ENCODE assay signal across 26 cellular contexts in the genomic region with DNA sequence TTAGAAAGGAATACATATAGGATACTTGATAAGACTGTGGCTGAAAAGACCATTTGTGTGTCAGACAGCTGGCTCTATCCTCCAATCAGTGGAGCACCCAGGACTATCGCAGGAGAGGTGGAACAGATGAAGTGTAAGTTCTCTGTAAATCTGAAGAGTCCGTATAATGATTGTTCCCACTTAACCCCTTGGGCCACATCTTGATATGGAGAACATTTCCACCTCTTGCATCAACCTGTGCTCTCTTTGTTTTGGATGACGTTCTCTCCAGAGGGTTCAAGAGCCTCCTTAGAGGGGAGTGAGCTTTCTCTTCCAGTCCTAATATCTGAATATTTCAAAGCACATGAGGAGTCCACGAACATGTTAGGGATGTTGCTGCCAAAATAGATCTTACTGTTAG.
"Had no signal": no experiment of that assay in that cellular context is flagged by ENCODE, and none has a peak within 500 bp of the region (broad histone marks: within the 10 kb centered on the region; RNA-seq: fewer than 3 reads in every experiment).

No MANE protein-coding gene starts in this region.

- H3K27me3 Mint-ChIP-seq: naive B cell; stimulated activated naive B cell treated with anti-CD40 and anti-IgM and Interleukin-4, amounts not matched to agents 10 μg/mL and 1 μg/mL and 100 μg/mL, for 72 hours had no signal

- FAIRE-seq: urothelium cell line had no signal

- H3K9me3 Mint-ChIP-seq: mesothelial cell of epicardium, naive B cell, natural killer cell, nephron progenitor cell, neural progenitor cell had no signal

- H3K4me1 ChIP-seq: neural progenitor cell, prostate gland, testis, thyroid gland, transverse colon, upper lobe of right lung had no signal

- H3K27ac Mint-ChIP-seq: mesothelial cell of epicardium; naive B cell; natural killer cell; nephron progenitor cell; neural progenitor cell; stimulated activated naive B cell treated with anti-CD40 and anti-IgM and Interleukin-4, amounts not matched to agents 10 μg/mL and 1 μg/mL and 100 μg/mL, for 72 hours had no signal

- H3K27me3 ChIP-seq: neural progenitor cell, ovary, stomach, testis, thyroid gland, transverse colon, upper lobe of right lung had no signal

- H3K4me1 Mint-ChIP-seq: natural killer cell had no signal

- H3K4me3 ChIP-seq: left ventricle myocardium inferior, lung, neural progenitor cell, ovary, prostate gland, skin epidermis, stomach, testis, thyroid gland, transverse colon, upper lobe of right lung had no signal

- H3K36me3 ChIP-seq: ovary, prostate gland had no signal

- H3K4me3 Mint-ChIP-seq: mesothelial cell of epicardium; naive B cell; natural killer cell; nephron progenitor cell; neural progenitor cell; stimulated activated naive B cell treated with anti-CD40 and anti-IgM and Interleukin-4, amounts not matched to agents 10 μg/mL and 1 μg/mL and 100 μg/mL, for 72 hours had no signal

- DNase-seq: islet precursor cell; left ventricle myocardium inferior; mesendoderm; naive B cell; natural killer cell; nephron progenitor cell; ovary; retina; right cardiac atrium; stimulated activated CD4-positive, alpha-beta T cell treated with anti-CD3 and anti-CD28 coated beads, Interleukin-12 subunit alpha, Interleukin-12 subunit beta, amount 100 ng/mL, for 4 hours; stimulated activated CD4-positive, alpha-beta T cell treated with anti-CD3 and anti-CD28 coated beads, Interleukin-15, amount 100 ng/mL, for 24 hours; stimulated activated CD4-positive, alpha-beta T cell treated with anti-CD3 and anti-CD28 coated beads, Interleukin-2, amount 100 ng/mL, for 24 hours; stimulated activated CD4-positive, alpha-beta T cell treated with anti-CD3 and anti-CD28 coated beads, Interleukin-4, amount 100 ng/mL, for 1 hour; stimulated activated naive B cell treated with anti-CD40 and anti-IgM and Interleukin-4, amounts not matched to agents 10 μg/mL and 1 μg/mL and 100 μg/mL, for 72 hours; stimulated activated naive CD8-positive, alpha-beta T cell treated with anti-CD3 and anti-CD28 coated beads, Interleukin-15, Interleukin-2, amounts not matched to agents 100 U/mL and 50 U/mL, for 24 hours; stomach; testis; thyroid gland; transverse colon; upper lobe of right lung had no signal

- H3K27ac ChIP-seq: left ventricle myocardium inferior, neural progenitor cell, ovary, prostate gland, skin epidermis, stomach, testis, thyroid gland, transverse colon, upper lobe of right lung had no signal

- H3K9me3 ChIP-seq: left ventricle myocardium inferior, ovary, prostate gland, stomach, testis, thyroid gland, transverse colon, upper lobe of right lung had no signal
